ENCODE assay signal across 21 cellular contexts in the genomic region with DNA sequence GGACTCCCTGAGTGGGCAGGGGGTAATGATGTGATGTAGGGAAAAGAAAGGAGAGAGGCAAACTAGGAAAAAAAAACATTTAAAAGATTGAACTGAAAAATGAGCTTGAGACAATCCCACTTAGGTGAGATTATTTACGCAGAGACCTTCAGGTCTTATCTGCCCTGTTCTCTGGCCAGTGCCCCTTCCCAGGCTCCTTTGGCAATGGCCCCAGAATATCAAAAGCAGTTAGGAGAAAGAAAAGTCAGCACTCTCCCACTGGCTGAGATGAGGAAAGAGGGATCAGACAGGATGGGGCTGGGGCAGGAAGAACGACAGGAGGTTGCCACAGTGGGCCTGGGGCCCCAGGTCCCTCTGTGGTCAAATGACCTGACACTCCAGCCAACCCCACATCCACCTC.
"Had no signal": no experiment of that assay in that cellular context is flagged by ENCODE, and none has a peak within 500 bp of the region (broad histone marks: within the 10 kb centered on the region; RNA-seq: fewer than 3 reads in every experiment).

No MANE protein-coding gene starts in this region.

- ATAC-seq: K562, Panc1, PC-3 had no signal

- H3K9me3 ChIP-seq: SK-N-SH had no signal

- H3K9ac ChIP-seq: KMS-11, SK-N-SH had no signal

- DNase-seq: Kasumi-1, MM.1S, MV-4-11, NCI-H1048, NCI-H1436, NCI-H187, NCI-H2029, NCI-H2171, NCI-H226, NCI-H446, NCI-H510A, NCI-H524 treated with DMSO at 0.1 percent for 48 hours, NCI-H82, PC-3, SHP77, SK-N-SH had no signal

- H3K4me2 ChIP-seq: KMS-11, SK-N-SH had no signal

- H3K27ac ChIP-seq: HL-60, KMS-11, RWPE1 had no signal

- H3K4me3 ChIP-seq: K562 had no signal

- H3K9me2 ChIP-seq: SK-N-SH had no signal
